1 cellular context compared by ENCODE assay signal in genomic region chr11:78392854-78393253, GRCh38.
TF ChIP-seq lines count a peak whose summit lies in the region.

No MANE protein-coding gene starts in this region.

TF ChIP-seq in K562, 482 proteins besides CTCF, POLR2A, EP300 and RAD21 (continued from another document and continues in another):
- TF ChIP-seq ZBTB11 (CRISPR knock-in tag; IDR thresholded peaks at IDR 0.05) (no peak), ZNF77 (CRISPR knock-in tag; IDR thresholded peaks at IDR 0.05) (no peak), POU5F1 (IDR thresholded peaks at IDR 0.05; ENCODE audit: borderline replicate concordance, low read depth, low read length, partially characterized antibody) (no peak), TCF3 (CRISPR knock-in tag; IDR thresholded peaks at IDR 0.05) (peak; percentile 75), NEUROD1 (IDR thresholded peaks at IDR 0.05; ENCODE audit: borderline replicate concordance, low read depth, low read length, partially characterized antibody) (no peak), ID3 (CRISPR knock-in tag; IDR thresholded peaks at IDR 0.05) (no peak), ID3 (tag; IDR thresholded peaks at IDR 0.05) (no peak), AFF4 (CRISPR knock-in tag; IDR thresholded peaks at IDR 0.05) (no peak), MED1 (CRISPR knock-in tag; IDR thresholded peaks at IDR 0.05; ENCODE audit: borderline replicate concordance) (no peak), HDAC8 (tag; IDR thresholded peaks at IDR 0.05) (no peak), STAT5A (IDR thresholded peaks at IDR 0.05; ENCODE audit: borderline replicate concordance, low read length) (no peak), TSC22D4 (tag; IDR thresholded peaks at IDR 0.05) (no peak), ZNF146 (CRISPR knock-in tag; IDR thresholded peaks at IDR 0.05; ENCODE audit: unreplicated experiment) (no peak), SRF (CRISPR knock-in tag; IDR thresholded peaks at IDR 0.05) (no peak), NFE2L1 (tag; IDR thresholded peaks at IDR 0.05; ENCODE audit: borderline replicate concordance, low read depth) (no peak), USF2 (CRISPR knock-in tag; IDR thresholded peaks at IDR 0.05) (peak; percentile 47), NR2F6 (CRISPR knock-in tag; IDR thresholded peaks at IDR 0.05) (no peak), NCOA1 (IDR thresholded peaks at IDR 0.05; ENCODE audit: low read depth) (no peak), PYGO2 (tag; IDR thresholded peaks at IDR 0.05) (no peak), XRCC4 (IDR thresholded peaks at IDR 0.05; ENCODE audit: extremely low read depth, insufficient read depth, insufficient read length) (no peak), ZNF518B (CRISPR knock-in tag; IDR thresholded peaks at IDR 0.05) (no peak), GTF3C2 (IDR thresholded peaks at IDR 0.05; ENCODE audit: borderline replicate concordance, extremely low read depth, insufficient read length) (no peak), BRD4 (IDR thresholded peaks at IDR 0.05) (no peak), RNF219 (CRISPR knock-in tag; IDR thresholded peaks at IDR 0.05) (no peak), C11orf30 (IDR thresholded peaks at IDR 0.05; ENCODE audit: low read depth) (no peak), MLLT1 (IDR thresholded peaks at IDR 0.05) (no peak), ARID3A (IDR thresholded peaks at IDR 0.05; ENCODE audit: borderline replicate concordance, low read depth, low read length) (peak; percentile 87; the same call in 1 of the 2 replicates), TFAM (CRISPR knock-in tag; conservative IDR thresholded peaks at IDR 0.05) (no peak), TCF7 (IDR thresholded peaks at IDR 0.05; ENCODE audit: borderline replicate concordance) (peak; percentile 81; the same call in 1 of the 2 replicates), HOMEZ (CRISPR knock-in tag; IDR thresholded peaks at IDR 0.05) (no peak), CTBP1 (IDR thresholded peaks at IDR 0.05; ENCODE audit: borderline replicate concordance) (peak; percentile 95), CCNT2 (IDR thresholded peaks at IDR 0.05; ENCODE audit: borderline replicate concordance, extremely low read depth, insufficient read length, low read depth, low read length) (no peak), TBL1XR1 (IDR thresholded peaks at IDR 0.05; ENCODE audit: low read length in 2 of 2) (peak in 1 of 2 experiments; percentile 66; a peak in 1 of 4 replicates)
